ENCODE assay signal across 10 cellular contexts in the genomic region with DNA sequence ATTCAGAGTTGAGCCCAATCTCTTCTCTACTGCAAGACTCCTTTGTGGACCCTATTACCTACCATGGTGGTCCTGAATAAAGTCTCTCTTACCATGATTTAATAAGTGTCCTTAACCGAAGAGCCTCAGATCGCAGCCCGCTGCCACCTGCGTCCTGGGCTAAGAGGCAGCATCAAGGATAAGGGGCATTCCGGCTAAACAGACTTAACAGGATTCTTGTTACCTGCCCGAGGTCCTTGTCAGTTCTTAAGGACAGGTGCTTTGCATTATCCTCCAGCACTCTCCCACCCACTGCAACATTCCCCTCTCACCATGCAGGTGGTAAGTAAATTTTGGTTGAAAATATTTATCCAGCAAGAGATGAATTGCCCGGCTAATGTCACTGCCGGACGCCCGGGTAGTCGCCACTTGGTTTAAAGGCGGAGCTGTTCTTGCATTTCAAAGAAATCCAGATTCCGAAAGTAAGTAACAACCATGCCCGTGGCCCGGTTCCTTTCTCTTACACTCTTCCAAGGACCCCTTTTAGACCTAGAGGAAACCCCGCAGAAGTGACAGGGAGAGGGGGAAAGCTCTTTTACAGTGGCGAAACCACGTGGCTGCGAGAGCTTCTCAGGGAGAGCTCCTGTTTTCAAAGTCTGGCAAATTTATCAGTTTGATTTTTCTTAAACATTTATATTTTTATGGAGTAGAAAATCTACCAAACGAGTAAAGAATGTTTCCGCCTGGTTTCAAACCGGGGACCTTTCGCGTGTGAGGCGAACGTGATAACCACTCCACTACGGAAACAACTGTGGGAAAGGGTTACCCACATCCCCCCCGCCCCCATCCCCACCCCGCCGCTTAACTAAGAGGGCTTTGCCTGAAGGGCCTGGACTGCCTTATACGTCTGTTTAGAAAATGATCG. TPM values are rescaled to one million over a fixed set of nuclear protein-coding genes. Genes with fewer than 3 reads are reported as not detected.
A peak's percentile ranks its signal among the peaks of the same experiment; 100 is the strongest.
DNase-seq lines count a peak whose midpoint lies in the region; ATAC-seq and TF ChIP-seq lines count a peak whose summit lies in the region.
"Had no signal": no experiment of that assay in that cellular context is flagged by ENCODE, and none has a peak within 500 bp of the region (broad histone marks: within the 10 kb centered on the region; RNA-seq: fewer than 3 reads in every experiment).

No MANE protein-coding gene starts in this region.

- in situ Hi-C loops in IMR-90 (cut with MboI; ENCODE audit: low sequenced_read_pairs), result no loop called here

- POLR2A ChIA-PET in IMR-90 (lab: Charles Lee; ENCODE audit: unreplicated experiment), result no interaction called here

- no TSS peak for BruUV-seq in IMR-90 (replicated peaks; lab: Mats Ljungman, UMichigan)

- H3K27me3 Mint-ChIP-seq in activated naive CD8-positive, alpha-beta T cell treated with anti-CD3 and anti-CD28 coated beads, Interleukin-2, amount 50 U/mL, for 24 hours, result peaks cover 67% of the 10 kb centered on the region

- H2AK9ac ChIP-seq in IMR-90 (replicated peaks; ENCODE audit: low read depth, low read length, poor library complexity), result no peak overlapping the region

- 23% methylated on average over 4 of the region's 32 CpGs; no CpG with 5 or more reads in 1 of the 2 experiments for WGBS in IMR-90 (ENCODE audit: extremely low coverage in 2 of 2, insufficient read length in 1 of 2), 2 experiments
- WGBS in mesendoderm (ENCODE audit: extremely low coverage, insufficient coverage, low lambda C conversion rate), result no CpG with 5 or more reads among the region's 32 CpGs

- H2AK5ac ChIP-seq in IMR-90 (ENCODE audit: low read depth, low read length), result no peak overlapping the region
- H2AK5ac ChIP-seq in mesendoderm (ENCODE audit: low read length), result no peak overlapping the region

- H3K79me2 ChIP-seq in mesendoderm (ENCODE audit: control insufficient read depth, insufficient read depth, low read length), result no peaks in the 10 kb centered on the region

- H3K79me1 ChIP-seq in IMR-90 (ENCODE audit: low read depth in 1 of 2, low read length in 2 of 2), result no peaks in the 10 kb centered on the region
- no peaks in the 10 kb centered on the region for H3K79me1 ChIP-seq in mesendoderm (ENCODE audit: low read length)

- H2BK120ac ChIP-seq in IMR-90 (ENCODE audit: low read depth, low read length), result no peak overlapping the region
- H2BK120ac ChIP-seq in mesendoderm (ENCODE audit: low read depth, low read length), result no peak overlapping the region

- H3K27me3 ChIP-seq in BE2C (no peaks in the 10 kb centered on the region), IMR-90 (ENCODE audit: control insufficient read depth, insufficient read depth, low read length) (peaks cover 4% of the 10 kb centered on the region), mesendoderm (ENCODE audit: insufficient read depth, low read length, poor library complexity) (no peaks in the 10 kb centered on the region)

- H3K4me1 ChIP-seq in BE2C, result no peaks in the 10 kb centered on the region
- no peaks in the 10 kb centered on the region for H3K4me1 ChIP-seq in IMR-90 (ENCODE audit: control insufficient read depth, insufficient read depth, low read length)
- no peaks in the 10 kb centered on the region for H3K4me1 ChIP-seq in mesendoderm (ENCODE audit: control insufficient read depth, low read depth, low read length)

- no peaks in the 10 kb centered on the region for H3K36me3 Mint-ChIP-seq in activated naive CD8-positive, alpha-beta T cell treated with anti-CD3 and anti-CD28 coated beads, Interleukin-2, amount 50 U/mL, for 24 hours (ENCODE audit: low read depth)

- H4K20me1 ChIP-seq in IMR-90 (ENCODE audit: insufficient read depth, low read length), result no peaks in the 10 kb centered on the region

- dilution Hi-C loops in IMR-90 (cut with HindIII; ENCODE audit: low sequenced_read_pairs, unreplicated experiment), result no loop called here

- H4K5ac ChIP-seq in IMR-90 (ENCODE audit: low read depth, low read length) (no peak overlapping the region), mesendoderm (ENCODE audit: low read length) (no peak overlapping the region)

- no peak for TF ChIP-seq CTCF in BE2C (IDR thresholded peaks at IDR 0.05; ENCODE audit: low read depth, low read length)
- no peak for TF ChIP-seq CTCF in IMR-90 (conservative IDR thresholded peaks at IDR 0.05; ENCODE audit: low read depth, low read length)

- H3K56ac ChIP-seq in IMR-90 (ENCODE audit: extremely low read depth, insufficient read depth, low read length) (no peak overlapping the region), mesendoderm (ENCODE audit: low read length) (peak overlapping the region; percentile 40)

- peak overlapping the region; percentile 56 for H3K4me3 ChIP-seq in BE2C (ENCODE audit: low read depth, low read length)
- peak overlapping the region; percentile 45 for H3K4me3 ChIP-seq in IMR-90 (ENCODE audit: insufficient read depth, low read depth, low read length)
- H3K4me3 ChIP-seq in mesendoderm (ENCODE audit: low read length), result peak overlapping the region; percentile 5

- peaks cover 16% of the 10 kb centered on the region for H3K4me1 Mint-ChIP-seq in activated naive CD8-positive, alpha-beta T cell treated with anti-CD3 and anti-CD28 coated beads, Interleukin-2, amount 50 U/mL, for 24 hours

- H3K9ac ChIP-seq in IMR-90 (ENCODE audit: low read depth, low read length) (peak overlapping the region; percentile 34; the same call in 1 of the 2 replicates), mesendoderm (ENCODE audit: low read length) (peak overlapping the region; percentile 36)

- DNase-seq in BE2C (peak; percentile 40), IMR-90 (peak; percentile 24), mesendoderm (peak; percentile 93), AML-193 (lab: John Stamatoyannopoulos, UW) (no peak), NCI-H1417 (lab: John Stamatoyannopoulos, UW) (no peak), NCI-H2081 treated with DMSO at 0.1 percent for 48 hours (lab: John Stamatoyannopoulos, UW) (no peak), CD1c-positive myeloid dendritic cell (ENCODE audit: extremely low spot score) (no peak)
- DNase-seq in activated naive CD8-positive, alpha-beta T cell treated with anti-CD3 and anti-CD28 coated beads, Interleukin-2, amount 50 U/mL, for 24 hours, result peak; percentile 54
- DNase-seq: DMS 273 treated with DMSO at 0.1 percent for 48 hours, NCI-H526 treated with DMSO at 0.1 percent for 48 hours had no signal

- H3K23ac ChIP-seq in IMR-90 (ENCODE audit: low read depth, low read length), result no peak overlapping the region
- no peak overlapping the region for H3K23ac ChIP-seq in mesendoderm (ENCODE audit: low read length)

- H3K36me3 ChIP-seq in BE2C, result no peaks in the 10 kb centered on the region
- no peaks in the 10 kb centered on the region for H3K36me3 ChIP-seq in IMR-90 (ENCODE audit: control insufficient read depth, insufficient read depth, low read length)
- H3K36me3 ChIP-seq in mesendoderm (ENCODE audit: control insufficient read depth, insufficient read depth, low read length), result no peaks in the 10 kb centered on the region

- H3K9me3 ChIP-seq in BE2C (no peaks in the 10 kb centered on the region), IMR-90 (ENCODE audit: control insufficient read depth, insufficient read depth, low read length) (no peaks in the 10 kb centered on the region)

- TF ChIP-seq POLR2A in IMR-90 (IDR thresholded peaks at IDR 0.05; ENCODE audit: low read depth, low read length), result no peak

- TF ChIP-seq RAD21 in IMR-90 (IDR thresholded peaks at IDR 0.05; ENCODE audit: low read length), result no peak

- H3K9me1 ChIP-seq in IMR-90 (ENCODE audit: insufficient read depth, low read length), result no peaks in the 10 kb centered on the region

- H3K4ac ChIP-seq in IMR-90 (ENCODE audit: low read depth, low read length) (no peak overlapping the region), mesendoderm (ENCODE audit: low read depth, low read length) (no peak overlapping the region)

- H3K27ac Mint-ChIP-seq in activated naive CD8-positive, alpha-beta T cell treated with anti-CD3 and anti-CD28 coated beads, Interleukin-2, amount 50 U/mL, for 24 hours, result peak overlapping the region; percentile 59

- H2BK5ac ChIP-seq in IMR-90 (ENCODE audit: low read depth, low read length, poor library complexity, severe bottlenecking) (no peak overlapping the region), mesendoderm (ENCODE audit: low read length) (no peak overlapping the region)

- H3K14ac ChIP-seq in IMR-90 (replicated peaks; ENCODE audit: low read depth, low read length), result no peak overlapping the region

- CTCF ChIA-PET in IMR-90 (lab: Yijun Ruan, JAX), result no interaction called here

- no peak overlapping the region for H3K18ac ChIP-seq in IMR-90 (ENCODE audit: low read depth, low read length)
- peak overlapping the region; percentile 60 for H3K18ac ChIP-seq in mesendoderm (ENCODE audit: low read length)

- no peaks in the 10 kb centered on the region for H3K9me3 Mint-ChIP-seq in activated naive CD8-positive, alpha-beta T cell treated with anti-CD3 and anti-CD28 coated beads, Interleukin-2, amount 50 U/mL, for 24 hours

- no peak overlapping the region for H3K27ac ChIP-seq in IMR-90 (ENCODE audit: insufficient read depth, low read length)
- H3K27ac ChIP-seq in mesendoderm (ENCODE audit: low read depth, low read length), result no peak overlapping the region

- H3K4me2 ChIP-seq in IMR-90 (ENCODE audit: low read depth, low read length) (peak overlapping the region; percentile 92), mesendoderm (ENCODE audit: low read length) (peak overlapping the region; percentile 41)

- H2BK20ac ChIP-seq in IMR-90 (ENCODE audit: low read depth, low read length), result no peak overlapping the region

- H4K91ac ChIP-seq in IMR-90 (ENCODE audit: insufficient read depth, low read depth, low read length), result no peak overlapping the region

- ATAC-seq in IMR-90 (ENCODE audit: low read depth), result peak; percentile 86
- ATAC-seq in activated naive CD8-positive, alpha-beta T cell treated with anti-CD3 and anti-CD28 coated beads, Interleukin-2, amount 50 U/mL, for 24 hours, result peak; percentile 54

- intact Hi-C loops in IMR-90 (cut with micrococcal nuclease), result no loop called here

- H2BK15ac ChIP-seq in IMR-90 (ENCODE audit: low read depth, low read length) (no peak overlapping the region), mesendoderm (replicated peaks; ENCODE audit: low read depth) (no peak overlapping the region)

- H4K8ac ChIP-seq in IMR-90 (ENCODE audit: low read depth in 2 of 2, low read length in 2 of 2) (no peak overlapping the region), mesendoderm (ENCODE audit: low read depth, low read length) (no peak overlapping the region)

- H2AFZ ChIP-seq in IMR-90 (replicated peaks; ENCODE audit: low read length, poor library complexity), result peak overlapping the region; percentile 73

- peak overlapping the region; percentile 63 for H3K4me3 Mint-ChIP-seq in activated naive CD8-positive, alpha-beta T cell treated with anti-CD3 and anti-CD28 coated beads, Interleukin-2, amount 50 U/mL, for 24 hours

TF ChIP-seq in IMR-90, 13 proteins besides CTCF, POLR2A, EP300 and RAD21 (continues in another document):
- no peak for TF ChIP-seq RFX5 (IDR thresholded peaks at IDR 0.05; ENCODE audit: low read depth, low read length)
- TF ChIP-seq RCOR1 (IDR thresholded peaks at IDR 0.05; ENCODE audit: insufficient replicate concordance, low read length), result no peak

RNA-seq across cellular contexts. Expression of a gene that starts 41.9 kb away (rescaled TPM):
- not detected for polyA plus RNA-seq in BE2C (2012; ENCODE audit: insufficient read depth, insufficient read length, low read depth)
- not detected in 2 replicates for total RNA-seq in IMR-90 (2012; rRNA removed)
- 0.14 and 0.39 TPM in 2 replicates for polyA plus RNA-seq in IMR-90 (2012; rRNA removed)
- 0.22 TPM in 2 replicates for polyA plus RNA-seq in IMR-90 (2012; cell fraction: cytosol; rRNA removed)
- 0.82 and 1.1 TPM in 2 replicates for polyA plus RNA-seq in IMR-90 (2012; cell fraction: nucleus; rRNA removed; ENCODE audit: low replicate concordance)
- polyA plus RNA-seq in mesendoderm (2013, experiment 1 of 2), result 8.8 TPM
- polyA plus RNA-seq in mesendoderm (2013, experiment 2 of 2), result 9.5 TPM

Comparison
In these comparisons a context has a peak if more than half of its experiments do, and no peak if none do; other contexts are left out.
1. DNase-seq: peak in BE2C (single experiment), IMR-90 (single experiment), activated naive CD8-positive, alpha-beta T cell treated with anti-CD3 and anti-CD28 coated beads, Interleukin-2, amount 50 U/mL, for 24 hours (single experiment) and mesendoderm (single experiment); none in AML-193 (0 of 2), NCI-H1417 (0 of 3), NCI-H2081 treated with DMSO at 0.1 percent for 48 hours (single experiment) and CD1c-positive myeloid dendritic cell (single experiment).
2. H3K4me3 ChIP-seq: peak in every context shown above with its lines; median percentile 56 in BE2C; 45 in IMR-90; 5 in mesendoderm.